ENCODE assay signal across 8 cellular contexts in genomic region chrX:54248309-54248708, GRCh38.
DNase-seq lines count a peak whose midpoint lies in the region; ATAC-seq and TF ChIP-seq lines count a peak whose summit lies in the region.

No MANE protein-coding gene starts in this region.

- no peaks in the 10 kb centered on the region for H3K27me3 Mint-ChIP-seq in WTC11 (ENCODE audit: low read depth)

- H3K4me1 ChIP-seq in DND-41 (ENCODE audit: insufficient read depth, low read length) (no peaks in the 10 kb centered on the region), ascending aorta (no peaks in the 10 kb centered on the region), right lobe of liver (no peaks in the 10 kb centered on the region)

- H3K4me3 ChIP-seq in DND-41 (ENCODE audit: low read depth in 1 of 2, low read length in 2 of 2) (no peak overlapping the region), ascending aorta (no peak overlapping the region), right lobe of liver (no peak overlapping the region)

- CTCF ChIA-PET in WTC11 (lab: Charles Lee), result no interaction called here

- no peak overlapping the region for H3K9ac ChIP-seq in DND-41 (ENCODE audit: low read depth, low read length)

- no peaks in the 10 kb centered on the region for H3K9me3 ChIP-seq in DND-41 (ENCODE audit: insufficient read depth, low read length, severe bottlenecking)
- H3K9me3 ChIP-seq in ascending aorta, result no peaks in the 10 kb centered on the region
- H3K9me3 ChIP-seq in right lobe of liver, result no peaks in the 10 kb centered on the region

- 28% methylated on average over 1 of the region's 1 CpG for WGBS in right lobe of liver (ENCODE audit: insufficient coverage, low coverage, low lambda C conversion rate, missing lambda C conversion rate)

- no peak overlapping the region for H2AFZ ChIP-seq in DND-41 (ENCODE audit: low read depth, low read length)

- ATAC-seq in DND-41 (ENCODE audit: insufficient read depth, low read depth) (no peak), right lobe of liver (peak; percentile 63 to 88 (median 73)), WTC11 (no peak)
- no peak for ATAC-seq in stimulated activated effector memory CD8-positive, alpha-beta T cell treated with anti-CD3 and anti-CD28 coated beads, Interleukin-12 subunit alpha, Interleukin-12 subunit beta, amount 100 ng/mL, for 72 hours

- H3K36me3 ChIP-seq in DND-41 (ENCODE audit: insufficient read depth, low read length) (no peaks in the 10 kb centered on the region), ascending aorta (no peaks in the 10 kb centered on the region), right lobe of liver (peaks cover 0 to 6% (median 0%) of the 10 kb centered on the region in 4 donors)

- no peaks in the 10 kb centered on the region for H3K79me2 ChIP-seq in DND-41 (ENCODE audit: insufficient read depth, low read length)

- H3K27ac ChIP-seq in DND-41 (ENCODE audit: low read length) (no peak overlapping the region), ascending aorta (no peak overlapping the region), right lobe of liver (no peak overlapping the region)

- H3K36me3 Mint-ChIP-seq in WTC11, result peaks cover 14% of the 10 kb centered on the region
- H3K36me3 Mint-ChIP-seq in stimulated activated effector memory CD8-positive, alpha-beta T cell treated with anti-CD3 and anti-CD28 coated beads, Interleukin-12 subunit alpha, Interleukin-12 subunit beta, amount 100 ng/mL, for 72 hours, result no peaks in the 10 kb centered on the region

- H3K27me3 ChIP-seq in DND-41 (ENCODE audit: insufficient read depth, low read length, poor library complexity) (no peaks in the 10 kb centered on the region), ascending aorta (no peaks in the 10 kb centered on the region), right lobe of liver (peaks cover 0 to 4% of the 10 kb centered on the region in 2 donors)

- TF ChIP-seq CTCF in DND-41 (IDR thresholded peaks at IDR 0.05; ENCODE audit: borderline replicate concordance, extremely low read depth, low read length, poor library complexity, severe bottlenecking), result peak; percentile 42
- TF ChIP-seq CTCF in ascending aorta (IDR thresholded peaks at IDR 0.05), result peak in 2 of 3 experiments; percentile 13 to 34
- peak; percentile 39 to 45 (median 40) for TF ChIP-seq CTCF in right lobe of liver (IDR thresholded peaks at IDR 0.05)
- no peak for TF ChIP-seq CTCF in WTC11 (IDR thresholded peaks at IDR 0.05)

- H3K4me3 Mint-ChIP-seq in WTC11, result no peak overlapping the region
- H3K4me3 Mint-ChIP-seq in stimulated activated effector memory CD8-positive, alpha-beta T cell treated with anti-CD3 and anti-CD28 coated beads, Interleukin-12 subunit alpha, Interleukin-12 subunit beta, amount 100 ng/mL, for 72 hours, result no peak overlapping the region

- no peak for TF ChIP-seq POLR2A in right lobe of liver (IDR thresholded peaks at IDR 0.05)

- POLR2A ChIA-PET in WTC11 (lab: Charles Lee), result no interaction called here

- H3K4me1 Mint-ChIP-seq in WTC11, result no peaks in the 10 kb centered on the region
- H3K4me1 Mint-ChIP-seq in stimulated activated effector memory CD8-positive, alpha-beta T cell treated with anti-CD3 and anti-CD28 coated beads, Interleukin-12 subunit alpha, Interleukin-12 subunit beta, amount 100 ng/mL, for 72 hours, result no peaks in the 10 kb centered on the region

- DNase-seq in DND-41, result no peak
- DNase-seq in LHCN-M2 (ENCODE audit: low read depth), result peak; percentile 6
- DNase-seq in ascending aorta (ENCODE audit: low spot score in 2 of 2), result no peak
- DNase-seq in right lobe of liver, result no peak
- DNase-seq in activated CD4-positive, alpha-beta T cell treated with anti-CD3 and anti-CD28 coated beads, Interleukin-2, amount 50 U/mL, for 48 hours, result no peak
- DNase-seq in CD1c-positive myeloid dendritic cell (ENCODE audit: extremely low spot score), result no peak
- no peak for DNase-seq in WTC11 (ENCODE audit: low spot score)
- no peak for DNase-seq in stimulated activated effector memory CD8-positive, alpha-beta T cell treated with anti-CD3 and anti-CD28 coated beads, Interleukin-12 subunit alpha, Interleukin-12 subunit beta, amount 100 ng/mL, for 72 hours (ENCODE audit: low spot score in 2 of 2)

- H3K9me3 Mint-ChIP-seq in WTC11, result no peaks in the 10 kb centered on the region
- H3K9me3 Mint-ChIP-seq in stimulated activated effector memory CD8-positive, alpha-beta T cell treated with anti-CD3 and anti-CD28 coated beads, Interleukin-12 subunit alpha, Interleukin-12 subunit beta, amount 100 ng/mL, for 72 hours, result no peaks in the 10 kb centered on the region

- no peaks in the 10 kb centered on the region for H4K20me1 ChIP-seq in DND-41 (ENCODE audit: insufficient read depth, low read length)

- no peak overlapping the region for H3K4me2 ChIP-seq in DND-41 (ENCODE audit: insufficient read depth, low read length)

- H3K27ac Mint-ChIP-seq in WTC11, result no peak overlapping the region
- no peak overlapping the region for H3K27ac Mint-ChIP-seq in stimulated activated effector memory CD8-positive, alpha-beta T cell treated with anti-CD3 and anti-CD28 coated beads, Interleukin-12 subunit alpha, Interleukin-12 subunit beta, amount 100 ng/mL, for 72 hours

- intact Hi-C loops in ascending aorta (cut with DNase I), result loop anchor here (5.0 to 10.0 kb wide), 2 partner anchors 66 to 809 kb away; no protein-coding TSS in a partner anchor
- intact Hi-C loops in right lobe of liver (cut with DNase I), result no loop called here

TF ChIP-seq in WTC11, 78 proteins besides CTCF, POLR2A, EP300 and RAD21 (continues in another document):
- TF ChIP-seq ATF2 (CRISPR knock-in tag; IDR thresholded peaks at IDR 0.05; ENCODE audit: borderline replicate concordance, low read depth) (no peak), NR2C2 (CRISPR knock-in tag; IDR thresholded peaks at IDR 0.05) (no peak), E2F1 (CRISPR knock-in tag; IDR thresholded peaks at IDR 0.05) (no peak), ATF6 (CRISPR knock-in tag; IDR thresholded peaks at IDR 0.05) (no peak), CBFB (CRISPR knock-in tag; IDR thresholded peaks at IDR 0.05; ENCODE audit: low read depth) (no peak), CREM (CRISPR knock-in tag; IDR thresholded peaks at IDR 0.05) (no peak), NFATC4 (CRISPR knock-in tag; IDR thresholded peaks at IDR 0.05) (no peak), KAT7 (CRISPR knock-in tag; IDR thresholded peaks at IDR 0.05; ENCODE audit: borderline replicate concordance) (no peak), SOX15 (CRISPR knock-in tag; IDR thresholded peaks at IDR 0.05) (no peak), NR1H2 (CRISPR knock-in tag; IDR thresholded peaks at IDR 0.05) (no peak), PRRX2 (CRISPR knock-in tag; IDR thresholded peaks at IDR 0.05) (no peak), ZNF416 (CRISPR knock-in tag; IDR thresholded peaks at IDR 0.05) (no peak), ELF4 (CRISPR knock-in tag; IDR thresholded peaks at IDR 0.05; ENCODE audit: low read depth) (no peak), E2F5 (CRISPR knock-in tag; IDR thresholded peaks at IDR 0.05) (no peak)

Comparison
In these comparisons a context has a peak if more than half of its experiments do, and no peak if none do; other contexts are left out.
1. ATAC-seq: peak in right lobe of liver (4 of 4); none in DND-41 (single experiment), WTC11 (single experiment) and stimulated activated effector memory CD8-positive, alpha-beta T cell treated with anti-CD3 and anti-CD28 coated beads, Interleukin-12 subunit alpha, Interleukin-12 subunit beta, amount 100 ng/mL, for 72 hours (single experiment).